In genomic region chr13:98478134-98479129, GRCh38 we compare ENCODE assay signal across 8 cellular contexts.
DNase-seq lines count a peak whose midpoint lies in the region; ATAC-seq and TF ChIP-seq lines count a peak whose summit lies in the region.

No MANE protein-coding gene starts in this region.

- no peaks in the 10 kb centered on the region for H3K27me3 Mint-ChIP-seq in chondrocyte (ENCODE audit: low read depth)

- DNase-seq in ELF-1 (ENCODE audit: low read depth, low spot score) (peak; percentile 53), LHCN-M2 (ENCODE audit: low read depth) (peak; percentile 63), chondrocyte (ENCODE audit: low spot score) (no peak), SIG-M5 (lab: John Stamatoyannopoulos, UW) (no peak), anterior cingulate cortex (lab: John Stamatoyannopoulos, UW) (no peak), inferior parietal cortex (ENCODE audit: extremely low spot score) (no peak)
- DNase-seq in stimulated activated effector memory CD8-positive, alpha-beta T cell treated with anti-CD3 and anti-CD28 coated beads, Interleukin-12 subunit alpha, Interleukin-12 subunit beta, amount 100 ng/mL, for 72 hours (ENCODE audit: low spot score in 2 of 2) = peak; percentile 13 to 74

- no peak for TF ChIP-seq CTCF in chondrocyte (IDR thresholded peaks at IDR 0.05)

- peak overlapping the region; percentile 79 for H3K27ac Mint-ChIP-seq in chondrocyte (ENCODE audit: unreplicated experiment)
- peak overlapping the region; percentile 89 for H3K27ac Mint-ChIP-seq in stimulated activated effector memory CD8-positive, alpha-beta T cell treated with anti-CD3 and anti-CD28 coated beads, Interleukin-12 subunit alpha, Interleukin-12 subunit beta, amount 100 ng/mL, for 72 hours

- H3K36me3 Mint-ChIP-seq in chondrocyte (ENCODE audit: low read depth) = peaks cover 5% of the 10 kb centered on the region
- peaks cover 85% of the 10 kb centered on the region for H3K36me3 Mint-ChIP-seq in stimulated activated effector memory CD8-positive, alpha-beta T cell treated with anti-CD3 and anti-CD28 coated beads, Interleukin-12 subunit alpha, Interleukin-12 subunit beta, amount 100 ng/mL, for 72 hours

- peak; percentile 36 for ATAC-seq in GM21447 (IDR thresholded peaks at IDR 0.05; ENCODE audit: unreplicated experiment)
- peak; percentile 38 for ATAC-seq in stimulated activated effector memory CD8-positive, alpha-beta T cell treated with anti-CD3 and anti-CD28 coated beads, Interleukin-12 subunit alpha, Interleukin-12 subunit beta, amount 100 ng/mL, for 72 hours

- no peak overlapping the region for H3K4me3 Mint-ChIP-seq in chondrocyte (ENCODE audit: unreplicated experiment)
- peak overlapping the region; percentile 61 for H3K4me3 Mint-ChIP-seq in stimulated activated effector memory CD8-positive, alpha-beta T cell treated with anti-CD3 and anti-CD28 coated beads, Interleukin-12 subunit alpha, Interleukin-12 subunit beta, amount 100 ng/mL, for 72 hours

- no peaks in the 10 kb centered on the region for H3K9me3 Mint-ChIP-seq in chondrocyte (ENCODE audit: low read depth)
- no peaks in the 10 kb centered on the region for H3K9me3 Mint-ChIP-seq in stimulated activated effector memory CD8-positive, alpha-beta T cell treated with anti-CD3 and anti-CD28 coated beads, Interleukin-12 subunit alpha, Interleukin-12 subunit beta, amount 100 ng/mL, for 72 hours

- H3K4me1 Mint-ChIP-seq in chondrocyte (ENCODE audit: low read depth) = peaks cover 64% of the 10 kb centered on the region
- peaks cover 79% of the 10 kb centered on the region for H3K4me1 Mint-ChIP-seq in stimulated activated effector memory CD8-positive, alpha-beta T cell treated with anti-CD3 and anti-CD28 coated beads, Interleukin-12 subunit alpha, Interleukin-12 subunit beta, amount 100 ng/mL, for 72 hours

Comparison
In these comparisons a context has a peak if more than half of its experiments do, and no peak if none do; other contexts are left out.
1. DNase-seq: peak in ELF-1 (single experiment), LHCN-M2 (single experiment) and stimulated activated effector memory CD8-positive, alpha-beta T cell treated with anti-CD3 and anti-CD28 coated beads, Interleukin-12 subunit alpha, Interleukin-12 subunit beta, amount 100 ng/mL, for 72 hours (2 of 2); none in chondrocyte (single experiment), SIG-M5 (single experiment), anterior cingulate cortex (0 of 58) and inferior parietal cortex (single experiment).